ENCODE assay signal across 9 cellular contexts in the genomic region with DNA sequence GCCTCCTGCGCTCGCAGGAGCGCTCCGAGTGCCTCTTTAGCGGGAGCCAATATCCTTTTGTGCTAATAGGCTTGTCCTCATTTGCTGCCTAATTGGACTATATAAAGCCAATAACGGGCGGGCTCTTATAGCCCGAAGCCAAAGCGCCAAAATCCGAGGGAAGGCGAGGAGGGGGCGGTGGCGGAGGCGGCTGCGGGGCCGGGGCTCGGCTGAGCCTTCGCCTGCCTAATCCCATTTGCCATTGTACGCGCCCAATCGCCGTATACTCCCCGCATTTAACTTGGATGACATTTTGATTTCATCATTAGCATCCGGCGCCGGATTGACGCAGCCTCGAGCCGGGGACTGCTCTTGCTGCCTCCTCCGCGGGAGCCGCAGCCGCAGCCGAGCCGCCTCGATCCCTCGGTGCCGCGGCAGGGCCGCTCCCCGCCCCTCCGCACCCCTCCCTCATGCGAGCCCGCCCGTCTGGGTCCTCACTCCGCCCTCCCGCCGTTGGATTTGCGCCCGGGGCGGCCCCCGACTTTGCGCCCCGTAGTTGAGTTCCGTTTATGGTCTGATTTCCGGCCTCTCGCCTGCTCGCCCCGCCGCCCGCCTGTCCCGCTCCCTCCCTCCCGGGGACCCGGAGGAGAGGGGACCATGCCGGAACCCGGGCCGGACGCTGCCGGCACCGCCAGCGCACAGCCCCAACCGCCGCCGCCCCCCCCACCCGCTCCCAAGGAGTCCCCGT. TPM values are rescaled to one million over a fixed set of nuclear protein-coding genes. Genes with fewer than 3 reads are reported as not detected.
A peak's percentile ranks its signal among the peaks of the same experiment; 100 is the strongest.
DNase-seq lines count a peak whose midpoint lies in the region; ATAC-seq, FAIRE-seq and TF ChIP-seq lines count a peak whose summit lies in the region.
"Had no signal": no experiment of that assay in that cellular context is flagged by ENCODE, and none has a peak within 500 bp of the region (broad histone marks: within the 10 kb centered on the region; RNA-seq: fewer than 3 reads in every experiment).

Gene HMX3 (plus strand): TSS at position 556 of the 727 bp plus-strand sequence. CDS start 81 bp downstream, at position 637.

- POLR2A ChIA-PET in H1 (lab: Charles Lee; ENCODE audit: partially characterized antibody) = interaction anchor here (2.7 to 2.8 kb wide), 2 partner anchors 9 to 14 kb away, joined by 31 to 35 read pairs; partner anchors contain the start of gene HMX2

- H3K9ac ChIP-seq in BLaER1 treated with 17β-estradiol and CSF1 and Interleukin-3, amounts not matched to agents 10 nM and 100 nM = peak within 1 kb of the TSS in 8 of 11 experiments; percentile 13 to 53 (median 36); a peak in 10 of 22 replicates
- no peak within 1 kb of the TSS for H3K9ac ChIP-seq in H1 (replicated peaks in 1 of 4; ENCODE audit: extremely low read depth in 1 of 4, low read depth in 3 of 4, low read length in 3 of 4)

- no peak for TF ChIP-seq RAD21 in H1 (IDR thresholded peaks at IDR 0.05 in 1 of 2, conservative IDR thresholded peaks at IDR 0.05 in 1 of 2; ENCODE audit: low read depth in 2 of 2, low read length in 2 of 2)

- no peak within 1 kb of the TSS for H3K27ac ChIP-seq in BLaER1 treated with 17β-estradiol and CSF1 and Interleukin-3, amounts not matched to agents 10 nM and 100 nM
- no peak within 1 kb of the TSS for H3K27ac ChIP-seq in H1 (ENCODE audit: low read depth, low read length)
- H3K27ac ChIP-seq: epithelial cell of prostate had no signal

- H3K27me3 ChIP-seq in BLaER1 treated with 17β-estradiol and CSF1 and Interleukin-3, amounts not matched to agents 10 nM and 100 nM = peaks cover 97 to 100% (median 100%) of the 10 kb centered on the region in 11 experiments
- no peaks in the 10 kb centered on the region for H3K27me3 ChIP-seq in HAP-1 (ENCODE audit: low read depth)
- H3K27me3 ChIP-seq in H1 (replicated peaks in 1 of 4; ENCODE audit: control insufficient read depth in 3 of 4, extremely low read depth in 1 of 4, insufficient read depth in 3 of 4, low read length in 3 of 4) = peaks cover 71 to 99% (median 92%) of the 10 kb centered on the region in 4 experiments

- no peak for FAIRE-seq in H1 (lab: Jason Lieb, UNC)

- H3K4ac ChIP-seq in H1 (replicated peaks; ENCODE audit: insufficient read length, low read depth, low read length) = no peak within 1 kb of the TSS

- H3K27me3 Mint-ChIP-seq in T-helper 1 cell treated with Interleukin-12 subunit alpha and Interleukin-12 subunit beta and Interleukin-4 antibody, amounts not matched to agents 30 μg/mL and 1 μg/mL, for 36 hours (ENCODE audit: low read depth) = peaks cover 82% of the 10 kb centered on the region

- no peak for TF ChIP-seq CTCF in H1 (IDR thresholded peaks at IDR 0.05; ENCODE audit: control extremely low read depth in 1 of 3, insufficient read depth in 1 of 3, low read depth in 1 of 3, low read length in 3 of 3)

- no peak within 1 kb of the TSS for H3K56ac ChIP-seq in H1 (replicated peaks; ENCODE audit: insufficient read length, low read depth, low read length)

- H2BK12ac ChIP-seq in H1 (ENCODE audit: low read depth, low read length) = peak within 1 kb of the TSS; percentile 94; the same call in 1 of the 2 replicates

- no peak within 1 kb of the TSS for H2BK120ac ChIP-seq in H1 (replicated peaks; ENCODE audit: low read depth, low read length)

- peaks cover 21% of the 10 kb centered on the region; the same call in 1 of the 2 replicates for H3K23me2 ChIP-seq in H1 (ENCODE audit: low read depth, low read length)

- H2AFZ ChIP-seq in H1 (ENCODE audit: low read length) = no peak within 1 kb of the TSS

- no peak for ATAC-seq in HG02623 (IDR thresholded peaks at IDR 0.05; ENCODE audit: unreplicated experiment)

- DNase-seq in HAP-1 (ENCODE audit: low spot score in 2 of 2) = peak; percentile 73 to 83
- peak in 1 of 2 experiments; percentile 85 for DNase-seq in H1 (ENCODE audit: low read depth in 1 of 2, low spot score in 2 of 2)
- no peak for DNase-seq in skeletal muscle cell (ENCODE audit: low read depth)
- DNase-seq in HCEC 1CT = no peak
- no peak for DNase-seq in G401 (ENCODE audit: low spot score)

- H3K36me3 ChIP-seq in BLaER1 treated with 17β-estradiol and CSF1 and Interleukin-3, amounts not matched to agents 10 nM and 100 nM = no peaks in the 10 kb centered on the region
- H3K36me3 ChIP-seq in HAP-1 (replicated peaks) (peaks cover 15% of the 10 kb centered on the region), H1 (ENCODE audit: control insufficient read depth in 2 of 4, insufficient read depth in 4 of 4, low read length in 3 of 4) (no peaks in the 10 kb centered on the region; a peak in 1 of 8 replicates)

- peak within 1 kb of the TSS; percentile 63 for H4K8ac ChIP-seq in H1 (ENCODE audit: extremely low read depth, insufficient read depth, low read length)

- no peaks in the 10 kb centered on the region for H3K9me3 Mint-ChIP-seq in T-helper 1 cell treated with Interleukin-12 subunit alpha and Interleukin-12 subunit beta and Interleukin-4 antibody, amounts not matched to agents 30 μg/mL and 1 μg/mL, for 36 hours

- no peak within 1 kb of the TSS for H2AK5ac ChIP-seq in H1 (ENCODE audit: low read depth, low read length)

- peak within 1 kb of the TSS; percentile 8 for H4K91ac ChIP-seq in H1 (replicated peaks; ENCODE audit: insufficient read length, low read length)

- H3K4me3 Mint-ChIP-seq in T-helper 1 cell treated with Interleukin-12 subunit alpha and Interleukin-12 subunit beta and Interleukin-4 antibody, amounts not matched to agents 30 μg/mL and 1 μg/mL, for 36 hours = peak within 1 kb of the TSS; percentile 17

- peak within 1 kb of the TSS; percentile 78 to 95 (median 87) for H3K4me2 ChIP-seq in BLaER1 treated with 17β-estradiol and CSF1 and Interleukin-3, amounts not matched to agents 10 nM and 100 nM
- H3K4me2 ChIP-seq in H1 (ENCODE audit: insufficient read depth in 1 of 2, low read depth in 2 of 2, low read length in 2 of 2) = peak within 1 kb of the TSS; percentile 48 to 95

- peaks cover 20% of the 10 kb centered on the region for H3K4me1 Mint-ChIP-seq in T-helper 1 cell treated with Interleukin-12 subunit alpha and Interleukin-12 subunit beta and Interleukin-4 antibody, amounts not matched to agents 30 μg/mL and 1 μg/mL, for 36 hours (ENCODE audit: low read depth)

- no peaks in the 10 kb centered on the region for H3K79me2 ChIP-seq in H1 (ENCODE audit: control insufficient read depth in 1 of 2, insufficient read depth in 2 of 2, low read length in 2 of 2)

- TF ChIP-seq POLR2A in H1 (IDR thresholded peaks at IDR 0.05; ENCODE audit: control extremely low read depth in 1 of 2, low read depth in 2 of 2, low read length in 2 of 2) = no peak

- peak within 1 kb of the TSS; percentile 17; the same call in 1 of the 2 replicates for H3K18ac ChIP-seq in H1 (ENCODE audit: extremely low read depth, low read length)

- peaks cover 6% of the 10 kb centered on the region for H3K36me3 Mint-ChIP-seq in T-helper 1 cell treated with Interleukin-12 subunit alpha and Interleukin-12 subunit beta and Interleukin-4 antibody, amounts not matched to agents 30 μg/mL and 1 μg/mL, for 36 hours (ENCODE audit: low read depth)

- no peak within 1 kb of the TSS; the same call in 1 of the 2 replicates for H2BK20ac ChIP-seq in H1 (ENCODE audit: low read length)

- H3K27ac Mint-ChIP-seq in T-helper 1 cell treated with Interleukin-12 subunit alpha and Interleukin-12 subunit beta and Interleukin-4 antibody, amounts not matched to agents 30 μg/mL and 1 μg/mL, for 36 hours = peak within 1 kb of the TSS; percentile 57

- CTCF ChIA-PET in H1 (lab: Charles Lee; ENCODE audit: partially characterized antibody) = interaction anchor here (2.9 to 3.2 kb wide), 3 partner anchors 8 to 18 kb away, joined by 14 to 35 read pairs (median 29); no protein-coding TSS in a partner anchor

- no peak within 1 kb of the TSS for H3K14ac ChIP-seq in H1 (ENCODE audit: insufficient read length)

- peaks cover 0 to 76% (median 54%) of the 10 kb centered on the region in 11 experiments; a peak in 19 of 22 replicates for H4K20me1 ChIP-seq in BLaER1 treated with 17β-estradiol and CSF1 and Interleukin-3, amounts not matched to agents 10 nM and 100 nM
- H4K20me1 ChIP-seq in H1 (replicated peaks in 1 of 2; ENCODE audit: control insufficient read depth in 1 of 2, insufficient read depth in 2 of 2, low read length in 2 of 2) = peaks cover 1 to 12% of the 10 kb centered on the region in 2 experiments

- peak within 1 kb of the TSS; percentile 51 to 72 (median 57) for H3K4me3 ChIP-seq in BLaER1 treated with 17β-estradiol and CSF1 and Interleukin-3, amounts not matched to agents 10 nM and 100 nM
- H3K4me3 ChIP-seq in HAP-1 (peak within 1 kb of the TSS; percentile 64), H1 (ENCODE audit: extremely low read depth in 1 of 4, insufficient read depth in 2 of 4, low read depth in 3 of 4, low read length in 4 of 4) (peak within 1 kb of the TSS; percentile 37 to 59 (median 48)), skeletal muscle cell (ENCODE audit: low read depth, low read length) (peak within 1 kb of the TSS; percentile 37)

- WGBS in H1 (ENCODE audit: extremely low coverage in 1 of 2, insufficient coverage in 1 of 2, insufficient read length in 1 of 2, insufficient replicate concordance in 2 of 2, low coverage in 1 of 2, low lambda C conversion rate in 2 of 2, missing lambda C conversion rate in 1 of 2), 2 experiments = 10% methylated on average over 22 of the region's 76 CpGs; no CpG with 5 or more reads in 1 of the 2 experiments

- in situ Hi-C loops in HAP-1 (cut with MboI; ENCODE audit: low sequenced_read_pairs) = loop anchor here (10.0 kb wide), 1 partner anchor 91 kb away; no protein-coding TSS in a partner anchor
- in situ Hi-C loops in G401 (cut with HindIII; ENCODE audit: low sequenced_read_pairs) = no loop called here

- no peak within 1 kb of the TSS for H3K23ac ChIP-seq in H1 (ENCODE audit: insufficient read length)

- H2BK5ac ChIP-seq in H1 (ENCODE audit: low read depth, low read length) = no peak within 1 kb of the TSS; the same call in 1 of the 2 replicates

- peaks cover 26 to 58% (median 48%) of the 10 kb centered on the region in 10 experiments for H3K4me1 ChIP-seq in BLaER1 treated with 17β-estradiol and CSF1 and Interleukin-3, amounts not matched to agents 10 nM and 100 nM
- H3K4me1 ChIP-seq in HAP-1 (peaks cover 14% of the 10 kb centered on the region; the same call in 1 of the 2 replicates), H1 (replicated peaks in 1 of 4; ENCODE audit: control insufficient read depth in 3 of 4, insufficient read depth in 4 of 4, low read length in 3 of 4) (peaks cover 7 to 43% (median 28%) of the 10 kb centered on the region in 4 experiments)

- peak within 1 kb of the TSS; percentile 10; the same call in 1 of the 2 replicates for H2BK15ac ChIP-seq in H1 (ENCODE audit: low read length)

- no peak within 1 kb of the TSS for H4K5ac ChIP-seq in H1 (ENCODE audit: insufficient read length, low read depth, low read length)

- no peaks in the 10 kb centered on the region for H3K79me1 ChIP-seq in H1 (ENCODE audit: low read depth, low read length)

- peaks cover 0 to 24% (median 12%) of the 10 kb centered on the region in 11 experiments; a peak in 17 of 22 replicates for H3K9me3 ChIP-seq in BLaER1 treated with 17β-estradiol and CSF1 and Interleukin-3, amounts not matched to agents 10 nM and 100 nM (replicated peaks in 1 of 11)
- H3K9me3 ChIP-seq in HAP-1 (no peaks in the 10 kb centered on the region), H1 (ENCODE audit: insufficient read depth in 2 of 2, low read depth in 1 of 2, low read length in 1 of 2) (no peaks in the 10 kb centered on the region)

- no peak for TF ChIP-seq EP300 in H1 (IDR thresholded peaks at IDR 0.05; ENCODE audit: borderline replicate concordance in 1 of 2, low read depth in 2 of 2, low read length in 2 of 2)

RNA-seq across cellular contexts. Expression of gene HMX3, which starts in this region (rescaled TPM):
- 0.27 TPM in 1 of 2 replicates, not detected in the other for total RNA-seq in H1 (2021; fragmentation: NEBNext Ultra II Directional; extraction: Animal tissue kit (Norgen Biotek cat#: 25700))
- polyA plus RNA-seq in H1 (2011; rRNA removed) = 0.05 and 0.25 TPM in 2 replicates
- 0.17 TPM for polyA plus RNA-seq in H1 (2011; cell fraction: cytosol; rRNA removed)
- 0.16 TPM for polyA plus RNA-seq in H1 (2011; cell fraction: nucleus; rRNA removed)
- 0.16 TPM in 1 of 4 replicates, not detected in the others for polyA plus RNA-seq in H1 (2012, experiment 1 of 2)
- polyA plus RNA-seq in H1 (2012, experiment 2 of 2) = not detected
- polyA plus RNA-seq in H1 (2013, experiment 1 of 2) = 0.14 TPM
- polyA plus RNA-seq in H1 (2013, experiment 2 of 2) = 0.11 TPM
- polyA minus RNA-seq in H1 (2011; rRNA and poly(A)+ RNA removed) = not detected in 2 replicates
- polyA minus RNA-seq in H1 (2011; cell fraction: cytosol; rRNA and poly(A)+ RNA removed) = not detected
- polyA minus RNA-seq in H1 (2011; cell fraction: nucleus; rRNA and poly(A)+ RNA removed) = not detected
- not detected in 2 replicates for total RNA-seq in G401 (2014; rRNA removed; shearing (Covaris generic))

Comparison
In these comparisons a context has a peak if more than half of its experiments do, and no peak if none do; other contexts are left out.
1. H3K9ac ChIP-seq: peak in BLaER1 treated with 17β-estradiol and CSF1 and Interleukin-3, amounts not matched to agents 10 nM and 100 nM (8 of 11); none in H1 (0 of 4).
2. DNase-seq: peak in HAP-1 (2 of 2); none in skeletal muscle cell (single experiment), HCEC 1CT (single experiment) and G401 (single experiment).
3. Peak in every context shown above with its lines, with median percentiles within 50 percentile points of each other: H3K4me3 ChIP-seq.